Comparison of ENCODE assay signal across 8 cellular contexts in the genomic region with DNA sequence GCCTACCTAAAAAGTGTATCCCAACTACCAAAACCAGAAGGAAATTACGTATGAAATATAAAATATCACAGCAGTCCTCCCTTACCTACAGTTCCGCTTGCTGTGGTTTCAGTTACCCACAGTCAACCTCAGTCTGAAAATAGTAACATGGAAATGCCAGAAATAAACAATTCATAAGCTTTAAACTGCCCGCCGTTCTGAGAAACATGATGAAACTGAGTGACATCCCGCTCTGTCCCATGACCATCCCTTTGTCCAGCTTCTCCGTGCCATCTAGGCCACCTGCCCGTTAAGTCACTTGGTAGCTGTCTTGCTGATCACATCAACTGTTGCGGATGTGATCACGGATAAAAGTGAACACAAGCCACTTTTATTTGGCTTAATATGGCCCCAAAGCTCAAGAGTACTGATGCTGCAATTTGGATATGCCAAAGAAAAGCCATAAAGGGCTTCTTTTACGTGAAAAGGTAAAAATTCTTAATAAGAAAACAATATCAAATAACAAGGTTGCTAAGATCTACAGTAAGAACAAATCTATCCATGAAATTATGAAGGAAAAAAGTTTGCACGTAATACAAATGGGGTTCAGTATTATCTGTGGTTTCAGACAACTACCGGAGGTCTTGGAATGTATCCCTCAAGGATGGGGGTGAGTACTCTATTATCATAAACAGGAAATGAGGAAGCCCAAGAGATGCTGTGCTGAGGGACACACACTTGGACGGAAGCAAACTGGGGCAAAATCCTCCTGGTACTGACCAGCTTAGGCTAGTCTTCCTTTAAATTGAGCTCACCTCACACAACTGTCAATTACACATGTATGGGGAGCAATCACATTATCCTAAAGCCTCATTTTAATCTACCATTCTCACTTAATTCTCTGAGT. TPM values are rescaled to one million over a fixed set of nuclear protein-coding genes. Genes with fewer than 3 reads are reported as not detected.
A peak's percentile ranks its signal among the peaks of the same experiment; 100 is the strongest.
DNase-seq lines count a peak whose midpoint lies in the region; ATAC-seq, FAIRE-seq and TF ChIP-seq lines count a peak whose summit lies in the region.

No MANE protein-coding gene starts in this region.

- H3K4me2 ChIP-seq in A549 = peak overlapping the region; percentile 11; the same call in 1 of the 3 replicates
- H3K4me2 ChIP-seq in IMR-90 (ENCODE audit: low read depth, low read length) = peak overlapping the region; percentile 51

- peaks cover 89% of the 10 kb centered on the region for H3K4me1 ChIP-seq in A549
- peaks cover 28% of the 10 kb centered on the region for H3K4me1 ChIP-seq in IMR-90 (ENCODE audit: control insufficient read depth, insufficient read depth, low read length)
- H3K4me1 ChIP-seq in adipocyte (ENCODE audit: control insufficient read depth, insufficient read depth, low read length) = peaks cover 66% of the 10 kb centered on the region

- no peak overlapping the region for H3K9ac ChIP-seq in IMR-90 (ENCODE audit: low read depth, low read length)
- H3K9ac ChIP-seq in adipocyte (ENCODE audit: low read length) = no peak overlapping the region

- no peak overlapping the region for H2BK5ac ChIP-seq in IMR-90 (ENCODE audit: low read depth, low read length, poor library complexity, severe bottlenecking)

- intact Hi-C loops in IMR-90 (cut with micrococcal nuclease) = no loop called here

- H2AK5ac ChIP-seq in IMR-90 (ENCODE audit: low read depth, low read length) = peak overlapping the region; percentile 41; the same call in 1 of the 2 replicates

- WGBS in A549 (ENCODE audit: missing lambda C conversion rate) = 90% methylated on average over 13 of the region's 13 CpGs
- 70% methylated on average over 4 of the region's 13 CpGs; no CpG with 5 or more reads in 1 of the 2 experiments for WGBS in IMR-90 (ENCODE audit: extremely low coverage in 2 of 2, insufficient read length in 1 of 2), 2 experiments

- H2BK20ac ChIP-seq in IMR-90 (ENCODE audit: low read depth, low read length) = no peak overlapping the region

- no peak overlapping the region for H2AFZ ChIP-seq in IMR-90 (replicated peaks; ENCODE audit: low read length, poor library complexity)

- DNase-seq in A549 (ENCODE audit: low read depth in 1 of 2, low spot score in 1 of 2) (no peak), IMR-90 (peak; percentile 47), adipocyte (ENCODE audit: low read depth) (no peak), medulla oblongata (ENCODE audit: extremely low spot score) (peak; percentile 72), DMS79 (lab: John Stamatoyannopoulos, UW) (no peak), amniotic stem cell (lab: John Stamatoyannopoulos, UW) (no peak), 8988T (no peak)

- no peak overlapping the region for H2BK15ac ChIP-seq in IMR-90 (ENCODE audit: low read depth, low read length)

- no peak for TF ChIP-seq CTCF in A549 (IDR thresholded peaks at IDR 0.05)
- no peak for TF ChIP-seq CTCF in IMR-90 (conservative IDR thresholded peaks at IDR 0.05; ENCODE audit: low read depth, low read length)

- no TSS peak for BruUV-seq in IMR-90 (replicated peaks; lab: Mats Ljungman, UMichigan)

- no peak overlapping the region for H4K8ac ChIP-seq in IMR-90 (ENCODE audit: low read depth in 2 of 2, low read length in 2 of 2)

- POLR2A ChIA-PET in A549 (lab: Yijun Ruan, JAX) = interaction anchor here (0.6 to 2.8 kb wide), 2 partner anchors 8 to 9 kb away, joined by 6 to 12 read pairs; partner anchors contain the start of gene USP22
- POLR2A ChIA-PET in IMR-90 (lab: Charles Lee; ENCODE audit: unreplicated experiment) = interaction anchor here (1.0 kb wide), 1 partner anchor 9 kb away, joined by 5 read pairs; the partner anchor contains the start of gene USP22

- H3K36me3 ChIP-seq in IMR-90 (ENCODE audit: control insufficient read depth, insufficient read depth, low read length) (peaks cover 7% of the 10 kb centered on the region), adipocyte (ENCODE audit: control insufficient read depth, insufficient read depth, low read length, severe bottlenecking) (peaks cover 23% of the 10 kb centered on the region)

- in situ Hi-C loops in IMR-90 (cut with MboI; ENCODE audit: low sequenced_read_pairs) = no loop called here

- H4K5ac ChIP-seq in IMR-90 (ENCODE audit: low read depth, low read length) = no peak overlapping the region

- peaks cover 0 to 61% of the 10 kb centered on the region in 2 experiments; a peak in 2 of 4 replicates for H3K79me1 ChIP-seq in IMR-90 (ENCODE audit: low read depth in 1 of 2, low read length in 2 of 2)

- H3K9me3 ChIP-seq in A549 (no peaks in the 10 kb centered on the region), IMR-90 (ENCODE audit: control insufficient read depth, insufficient read depth, low read length) (no peaks in the 10 kb centered on the region), adipocyte (ENCODE audit: control insufficient read depth, low read length) (no peaks in the 10 kb centered on the region)

- no peak for TF ChIP-seq EP300 in A549 (IDR thresholded peaks at IDR 0.05)

- H4K20me1 ChIP-seq in IMR-90 (ENCODE audit: insufficient read depth, low read length) = peaks cover 100% of the 10 kb centered on the region

- TF ChIP-seq RAD21 in A549 (conservative IDR thresholded peaks at IDR 0.05 in 1 of 2, IDR thresholded peaks at IDR 0.05 in 1 of 2) (no peak), IMR-90 (IDR thresholded peaks at IDR 0.05; ENCODE audit: low read length) (no peak)

- peaks cover 49% of the 10 kb centered on the region for H3K9me1 ChIP-seq in IMR-90 (ENCODE audit: insufficient read depth, low read length)

- FAIRE-seq in A549 (lab: Jason Lieb, UNC) = no peak

- H3K18ac ChIP-seq in IMR-90 (ENCODE audit: low read depth, low read length) = no peak overlapping the region

- H3K4ac ChIP-seq in IMR-90 (ENCODE audit: low read depth, low read length) = peak overlapping the region; percentile 42; the same call in 1 of the 2 replicates

- ATAC-seq in A549 (no peak), GM19351 (IDR thresholded peaks at IDR 0.05; ENCODE audit: unreplicated experiment) (peak; percentile 85), IMR-90 (ENCODE audit: low read depth) (peak; percentile 40)

- H3K27ac ChIP-seq in A549 (no peak overlapping the region), IMR-90 (ENCODE audit: insufficient read depth, low read length) (no peak overlapping the region)

- CTCF ChIA-PET in A549 (lab: Yijun Ruan, JAX) (interaction anchor here (0.7 to 1.7 kb wide), 5 partner anchors 7 to 28 kb away, joined by 3 to 4 read pairs (median 3); no protein-coding TSS in a partner anchor), IMR-90 (lab: Yijun Ruan, JAX) (interaction anchor here (0.7 kb wide), 1 partner anchor 9 kb away, joined by 3 read pairs; no protein-coding TSS in a partner anchor)

- H3K27me3 ChIP-seq in IMR-90 (ENCODE audit: control insufficient read depth, insufficient read depth, low read length) (no peaks in the 10 kb centered on the region), adipocyte (replicated peaks; ENCODE audit: control insufficient read depth, insufficient read depth, low read length) (no peaks in the 10 kb centered on the region)

- TF ChIP-seq POLR2A in A549 (IDR thresholded peaks at IDR 0.05; ENCODE audit: low read length) (no peak), IMR-90 (IDR thresholded peaks at IDR 0.05; ENCODE audit: low read depth, low read length) (no peak)

- no peak overlapping the region for H4K91ac ChIP-seq in IMR-90 (ENCODE audit: insufficient read depth, low read depth, low read length)

- no peak overlapping the region for H3K56ac ChIP-seq in IMR-90 (ENCODE audit: extremely low read depth, insufficient read depth, low read length)

- 0 out of 2 replicates have a peak overlapping the region, but pooled peaks have one; percentile 32 for H3K14ac ChIP-seq in IMR-90 (replicated peaks; ENCODE audit: low read depth, low read length)

- H2BK120ac ChIP-seq in IMR-90 (ENCODE audit: low read depth, low read length) = no peak overlapping the region

- H3K23ac ChIP-seq in IMR-90 (ENCODE audit: low read depth, low read length) = 0 out of 2 replicates have a peak overlapping the region, but pooled peaks have one; percentile 44

- dilution Hi-C loops in IMR-90 (cut with HindIII; ENCODE audit: low sequenced_read_pairs, unreplicated experiment) = no loop called here

- H3K4me3 ChIP-seq in A549 (no peak overlapping the region), IMR-90 (ENCODE audit: insufficient read depth, low read depth, low read length) (no peak overlapping the region), adipocyte (ENCODE audit: low read length) (peak overlapping the region; percentile 31)

- H2AK9ac ChIP-seq in IMR-90 (replicated peaks; ENCODE audit: low read depth, low read length, poor library complexity) = no peak overlapping the region

TF ChIP-seq in A549, 52 proteins besides CTCF, POLR2A, EP300 and RAD21:
- TF ChIP-seq CBX2 (IDR thresholded peaks at IDR 0.05; ENCODE audit: borderline replicate concordance, low read depth) (no peak), RFX5 (IDR thresholded peaks at IDR 0.05) (no peak), FOSL2 (IDR thresholded peaks at IDR 0.05) (no peak), FOSL2 (CRISPR knock-in tag; IDR thresholded peaks at IDR 0.05) (no peak), JUN (IDR thresholded peaks at IDR 0.05) (0 out of 5 replicates have a peak, but pooled peaks of 1 of the 2 experiments have one; percentile 9)
TF ChIP-seq in A549: peak in this region for 1.

TF ChIP-seq in IMR-90, 13 proteins besides CTCF, POLR2A, EP300 and RAD21:
- TF ChIP-seq BHLHE40 (IDR thresholded peaks at IDR 0.05; ENCODE audit: low read depth, low read length) (no peak), CEBPB (IDR thresholded peaks at IDR 0.05; ENCODE audit: low read depth, low read length) (no peak), FOS (IDR thresholded peaks at IDR 0.05; ENCODE audit: low read depth, low read length) (no peak)

RNA-seq across cellular contexts. Expression of gene USP22, which starts 8.2 kb away (rescaled TPM):
- polyA plus RNA-seq in A549 (2011; rRNA removed) (293 and 300 TPM in 2 replicates), A549 (2017; fragmentation: RNase III; extraction: RNeasy Plus Mini Kit Qiagen cat#74134 plus additional on column Dnase treatment) (130 to 141 TPM (median 134 TPM) in 3 replicates), IMR-90 (2012; rRNA removed) (161 and 173 TPM in 2 replicates)
- 152 and 192 TPM in 2 replicates for polyA plus RNA-seq in A549 (2012; cell fraction: cytosol; rRNA removed)
- polyA plus RNA-seq in A549 (2012; cell fraction: nucleus; rRNA removed) = 274 and 304 TPM in 2 replicates
- 312 and 352 TPM in 2 replicates for polyA minus RNA-seq in A549 (2011; rRNA and poly(A)+ RNA removed)
- total RNA-seq in IMR-90 (2012; rRNA removed) = 250 and 319 TPM in 2 replicates
- polyA plus RNA-seq in IMR-90 (2012; cell fraction: cytosol; rRNA removed) = 91.3 and 126 TPM in 2 replicates
- polyA plus RNA-seq in IMR-90 (2012; cell fraction: nucleus; rRNA removed; ENCODE audit: low replicate concordance) = 154 and 168 TPM in 2 replicates

Comparison
In these comparisons a context has a peak if more than half of its experiments do, and no peak if none do; other contexts are left out.
1. ATAC-seq: peak in GM19351 (single experiment) and IMR-90 (single experiment); none in A549 (0 of 2).
2. DNase-seq: peak in IMR-90 (single experiment) and medulla oblongata (single experiment); none in A549 (0 of 2), adipocyte (single experiment), DMS79 (single experiment), amniotic stem cell (single experiment) and 8988T (single experiment).